Comparison of ENCODE assay signal across 9 cellular contexts in the genomic region with DNA sequence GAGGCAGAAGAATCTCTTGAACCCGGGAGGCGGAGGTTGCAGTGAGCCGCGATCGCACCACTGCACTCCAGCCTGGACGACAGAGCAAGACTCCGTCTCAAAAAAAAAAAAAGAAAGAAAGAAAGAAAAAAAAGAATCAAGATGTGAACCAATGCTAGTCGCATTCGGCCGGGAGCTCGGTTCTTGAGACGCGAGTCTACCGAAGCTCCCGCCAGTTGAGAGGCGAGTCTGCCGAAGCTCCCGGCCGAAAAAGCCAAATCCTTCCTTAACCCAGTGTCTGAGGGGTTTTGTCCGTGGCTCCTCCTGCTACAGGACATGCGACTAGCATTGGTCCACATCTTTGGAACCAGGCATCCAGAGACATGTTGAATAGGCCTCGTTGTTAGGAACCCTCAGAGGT. TPM values are rescaled to one million over a fixed set of nuclear protein-coding genes. Genes with fewer than 3 reads are reported as not detected.
"Had no signal": no experiment of that assay in that cellular context is flagged by ENCODE, and none has a peak within 500 bp of the region (broad histone marks: within the 10 kb centered on the region; RNA-seq: fewer than 3 reads in every experiment).

No MANE protein-coding gene starts in this region.

RNA-seq across cellular contexts. Expression of a gene that starts 1.5 kb away (rescaled TPM):
- total RNA-seq: natural killer cell treated with Interleukin-12 subunit alpha and Interleukin-12 subunit beta and Interleukin-15 and Interleukin-18, amount 100 ng/mL, for 72 hours had no signal

RNA-seq across cellular contexts. Expression of a gene that starts 13.8 kb away (rescaled TPM):
- total RNA-seq: dermis blood vessel endothelial cell; endothelial cell of umbilical vein; epithelial cell of proximal tubule; foreskin keratinocyte; lower leg skin; natural killer cell treated with Interleukin-12 subunit alpha and Interleukin-12 subunit beta and Interleukin-15 and Interleukin-18, amount 100 ng/mL, for 72 hours; omental fat pad; transverse colon had no signal
- polyA plus RNA-seq: endothelial cell of umbilical vein, foreskin keratinocyte, mammary epithelial cell had no signal

RNA-seq across cellular contexts. Expression of a gene that starts 56.5 kb away (rescaled TPM):
- total RNA-seq: natural killer cell treated with Interleukin-12 subunit alpha and Interleukin-12 subunit beta and Interleukin-15 and Interleukin-18, amount 100 ng/mL, for 72 hours had no signal
